ENCODE assay signal across 14 cellular contexts in the genomic region with DNA sequence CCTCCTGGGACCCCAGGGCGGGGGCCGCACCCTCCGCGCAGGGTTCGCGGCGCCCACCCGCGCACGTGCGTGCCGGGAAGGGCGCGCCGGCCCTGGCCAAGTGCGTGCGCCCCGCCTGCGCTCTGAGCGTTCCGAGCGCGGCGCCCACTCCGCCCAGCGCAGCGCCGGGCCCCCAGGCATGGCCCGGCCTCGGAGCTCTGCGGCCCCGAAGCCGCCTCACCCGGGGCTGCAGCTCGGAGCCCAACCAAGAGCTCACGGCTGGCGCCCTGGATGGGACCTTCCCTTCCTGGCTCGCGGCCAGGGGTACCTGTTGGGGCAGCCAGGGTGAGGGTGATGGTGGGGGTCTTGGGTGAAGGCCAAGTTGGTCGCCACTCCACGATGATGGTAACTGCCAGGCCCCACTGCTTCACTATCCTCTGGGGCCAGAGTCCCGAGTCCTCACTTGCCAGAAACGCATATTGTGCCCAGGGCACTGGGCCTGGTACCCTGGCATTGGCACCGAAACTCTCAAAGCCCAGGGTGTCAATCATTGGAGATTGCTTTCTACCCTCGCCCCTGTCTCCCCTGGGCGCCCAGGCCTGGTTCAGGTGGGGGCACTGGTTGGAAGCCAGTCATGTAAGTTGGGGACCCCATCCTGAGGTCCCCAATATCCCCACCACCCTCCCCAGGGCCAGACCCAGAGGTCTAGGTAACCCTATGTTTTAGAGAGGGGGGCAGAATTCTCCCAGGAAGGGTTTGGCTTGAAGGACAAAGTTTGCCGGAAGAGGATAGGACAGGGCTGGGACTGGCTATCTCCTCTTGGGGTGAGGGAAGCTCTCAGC. TPM values are rescaled to one million over a fixed set of nuclear protein-coding genes. Genes with fewer than 3 reads are reported as not detected.
DNase-seq lines count a peak whose midpoint lies in the region; ATAC-seq, FAIRE-seq and TF ChIP-seq lines count a peak whose summit lies in the region.
"Had no signal": no experiment of that assay in that cellular context is flagged by ENCODE, and none has a peak within 500 bp of the region (broad histone marks: within the 10 kb centered on the region; RNA-seq: fewer than 3 reads in every experiment).

No MANE protein-coding gene starts in this region.

- no peak overlapping the region for H3K9ac ChIP-seq in H1 (replicated peaks in 1 of 4; ENCODE audit: extremely low read depth in 1 of 4, low read depth in 3 of 4, low read length in 3 of 4)

- H4K91ac ChIP-seq in H1 (replicated peaks; ENCODE audit: insufficient read length, low read length) = peak overlapping the region; percentile 25

- H2BK120ac ChIP-seq in H1 (replicated peaks; ENCODE audit: low read depth, low read length) = no peak overlapping the region

- H3K4me1 ChIP-seq in H1 (replicated peaks in 1 of 4; ENCODE audit: control insufficient read depth in 3 of 4, insufficient read depth in 4 of 4, low read length in 3 of 4) = peaks cover 0 to 26% (median 9%) of the 10 kb centered on the region in 4 experiments; a peak in 6 of 7 replicates
- peaks cover 0 to 13% (median 4%) of the 10 kb centered on the region in 4 donors for H3K4me1 ChIP-seq in upper lobe of left lung
- H3K4me1 ChIP-seq: HAP-1 had no signal

- peaks cover 7% of the 10 kb centered on the region for H3K4me1 Mint-ChIP-seq in mesothelial cell of epicardium
- no peaks in the 10 kb centered on the region for H3K4me1 Mint-ChIP-seq in immature natural killer cell

- no peak overlapping the region for H3K14ac ChIP-seq in H1 (ENCODE audit: insufficient read length)

- no peak overlapping the region for H2AFZ ChIP-seq in H1 (ENCODE audit: low read length)

- peak; percentile 45 for DNase-seq in NCI-H748 (lab: John Stamatoyannopoulos, UW; ENCODE audit: unreplicated experiment)
- no peak for DNase-seq in NCI-H748 treated with DMSO at 0.1 percent for 48 hours (lab: John Stamatoyannopoulos, UW)
- peak in 1 of 2 experiments; percentile 54 for DNase-seq in H1 (ENCODE audit: low read depth in 1 of 2, low spot score in 2 of 2)
- no peak for DNase-seq in mesothelial cell of epicardium (ENCODE audit: low spot score in 2 of 2, unreplicated experiment in 2 of 2)
- no peak for DNase-seq in upper lobe of left lung
- DNase-seq in activated T-cell treated with anti-CD3 and anti-CD28 coated beads for 4 hours = no peak
- no peak for DNase-seq in immature natural killer cell
- no peak for DNase-seq in HCEC 1CT
- DNase-seq: DMS53, Karpas-422, mesenchymal stem cell had no signal

- H3K9me3 Mint-ChIP-seq in mesothelial cell of epicardium (no peaks in the 10 kb centered on the region), immature natural killer cell (no peaks in the 10 kb centered on the region)

- no peak overlapping the region for H2BK5ac ChIP-seq in H1 (ENCODE audit: low read depth, low read length)

- no peaks in the 10 kb centered on the region for H3K9me3 ChIP-seq in H1 (ENCODE audit: insufficient read depth in 2 of 2, low read depth in 1 of 2, low read length in 1 of 2)
- H3K9me3 ChIP-seq in upper lobe of left lung = no peaks in the 10 kb centered on the region
- H3K9me3 ChIP-seq: HAP-1 had no signal

- H4K8ac ChIP-seq in H1 (ENCODE audit: extremely low read depth, insufficient read depth, low read length) = peak overlapping the region; percentile 76

- H3K79me2 ChIP-seq in H1 (ENCODE audit: control insufficient read depth in 1 of 2, insufficient read depth in 2 of 2, low read length in 2 of 2) = no peaks in the 10 kb centered on the region

- H3K27ac ChIP-seq in H1 (ENCODE audit: low read depth, low read length) (no peak overlapping the region), upper lobe of left lung (peak overlapping the region in 1 of 4 donors; percentile 5)

- H4K20me1 ChIP-seq in H1 (replicated peaks in 1 of 2; ENCODE audit: control insufficient read depth in 1 of 2, insufficient read depth in 2 of 2, low read length in 2 of 2) = no peaks in the 10 kb centered on the region

- CTCF ChIA-PET in H1 (lab: Charles Lee; ENCODE audit: partially characterized antibody) = interaction anchor here (0.8 to 2.7 kb wide), 20 partner anchors 10 to 195 kb away, joined by 3 to 21 read pairs (median 4); no protein-coding TSS in a partner anchor

- no peak overlapping the region for H4K5ac ChIP-seq in H1 (ENCODE audit: insufficient read length, low read depth, low read length)

- H3K27me3 ChIP-seq in H1 (replicated peaks in 1 of 4; ENCODE audit: control insufficient read depth in 3 of 4, extremely low read depth in 1 of 4, insufficient read depth in 3 of 4, low read length in 3 of 4) (peaks cover 26 to 61% (median 53%) of the 10 kb centered on the region in 4 experiments), upper lobe of left lung (peaks cover 0 to 15% (median 5%) of the 10 kb centered on the region in 4 donors)

- H3K27me3 Mint-ChIP-seq in mesothelial cell of epicardium (ENCODE audit: low read depth) = peaks cover 74% of the 10 kb centered on the region
- peaks cover 11% of the 10 kb centered on the region in 3 donors for H3K27me3 Mint-ChIP-seq in immature natural killer cell (ENCODE audit: low read depth in 3 of 3)

- TF ChIP-seq EP300 in H1 (IDR thresholded peaks at IDR 0.05; ENCODE audit: borderline replicate concordance in 1 of 2, low read depth in 2 of 2, low read length in 2 of 2) = no peak
- TF ChIP-seq EP300 in upper lobe of left lung (IDR thresholded peaks at IDR 0.05) = no peak

- FAIRE-seq in H1 (lab: Jason Lieb, UNC) = no peak
- FAIRE-seq: GM12891, GM19239 had no signal

- H3K56ac ChIP-seq in H1 (replicated peaks; ENCODE audit: insufficient read length, low read depth, low read length) = no peak overlapping the region

- H3K4me3 Mint-ChIP-seq in mesothelial cell of epicardium = peak overlapping the region; percentile 37
- H3K4me3 Mint-ChIP-seq in immature natural killer cell = no peak overlapping the region

- no peak overlapping the region for H2BK15ac ChIP-seq in H1 (ENCODE audit: low read length)

- H3K18ac ChIP-seq in H1 (ENCODE audit: extremely low read depth, low read length) = no peak overlapping the region; the same call in 1 of the 2 replicates

- H3K27ac Mint-ChIP-seq in mesothelial cell of epicardium (no peak overlapping the region), immature natural killer cell (no peak overlapping the region)

- H3K36me3 ChIP-seq in H1 (ENCODE audit: control insufficient read depth in 2 of 4, insufficient read depth in 4 of 4, low read length in 3 of 4) (no peaks in the 10 kb centered on the region), upper lobe of left lung (no peaks in the 10 kb centered on the region)
- H3K36me3 ChIP-seq: HAP-1 had no signal

- TF ChIP-seq CTCF in H1 (IDR thresholded peaks at IDR 0.05; ENCODE audit: control extremely low read depth in 1 of 3, insufficient read depth in 1 of 3, low read depth in 1 of 3, low read length in 3 of 3) (no peak), mesothelial cell of epicardium (IDR thresholded peaks at IDR 0.05; ENCODE audit: unreplicated experiment) (no peak), upper lobe of left lung (IDR thresholded peaks at IDR 0.05) (no peak)

- no peak overlapping the region for H2BK12ac ChIP-seq in H1 (ENCODE audit: low read depth, low read length)

- H3K4me2 ChIP-seq in H1 (ENCODE audit: insufficient read depth in 1 of 2, low read depth in 2 of 2, low read length in 2 of 2) = peak overlapping the region; percentile 72 to 85

- no peak overlapping the region for H3K4ac ChIP-seq in H1 (replicated peaks; ENCODE audit: insufficient read length, low read depth, low read length)

- peaks cover 3% of the 10 kb centered on the region; the same call in 1 of the 2 replicates for H3K23me2 ChIP-seq in H1 (ENCODE audit: low read depth, low read length)

- no peak for ATAC-seq in upper lobe of left lung (ENCODE audit: low FRiP score in 2 of 2)

- no peak overlapping the region for H2BK20ac ChIP-seq in H1 (ENCODE audit: low read length)

- H3K23ac ChIP-seq in H1 (ENCODE audit: insufficient read length) = no peak overlapping the region

- WGBS in H1 (ENCODE audit: extremely low coverage in 1 of 2, insufficient coverage in 1 of 2, insufficient read length in 1 of 2, insufficient replicate concordance in 2 of 2, low coverage in 1 of 2, low lambda C conversion rate in 2 of 2, missing lambda C conversion rate in 1 of 2), 2 experiments = 58% methylated on average over 12 of the region's 47 CpGs; no CpG with 5 or more reads in 1 of the 2 experiments
- 35 to 36% methylated on average over 8 to 17 of the region's 47 CpGs for WGBS in upper lobe of left lung, 2 donors

- H3K36me3 Mint-ChIP-seq in mesothelial cell of epicardium (peaks cover 3% of the 10 kb centered on the region), immature natural killer cell (no peaks in the 10 kb centered on the region)

- no peak; a peak in 1 of 4 replicates for TF ChIP-seq RAD21 in H1 (IDR thresholded peaks at IDR 0.05 in 1 of 2, conservative IDR thresholded peaks at IDR 0.05 in 1 of 2; ENCODE audit: low read depth in 2 of 2, low read length in 2 of 2)

- POLR2A ChIA-PET in H1 (lab: Charles Lee; ENCODE audit: partially characterized antibody) = interaction anchor here (0.6 kb wide), 1 partner anchor 14 kb away, joined by 3 read pairs; no protein-coding TSS in a partner anchor

- H2AK5ac ChIP-seq in H1 (ENCODE audit: low read depth, low read length) = no peak overlapping the region; the same call in 1 of the 2 replicates

- no peak for TF ChIP-seq POLR2A in H1 (IDR thresholded peaks at IDR 0.05; ENCODE audit: control extremely low read depth in 1 of 2, low read depth in 2 of 2, low read length in 2 of 2)
- no peak for TF ChIP-seq POLR2A in upper lobe of left lung (IDR thresholded peaks at IDR 0.05)

- no peaks in the 10 kb centered on the region for H3K79me1 ChIP-seq in H1 (ENCODE audit: low read depth, low read length)

- H3K4me3 ChIP-seq in H1 (ENCODE audit: extremely low read depth in 1 of 4, insufficient read depth in 2 of 4, low read depth in 3 of 4, low read length in 4 of 4) (peak overlapping the region; percentile 1 to 49 (median 23); a peak in 5 of 8 replicates), upper lobe of left lung (peak overlapping the region in 3 of 4 donors; percentile 22 to 39 (median 38))
- H3K4me3 ChIP-seq: HAP-1 had no signal

TF ChIP-seq in H1, 55 proteins besides CTCF, POLR2A, EP300 and RAD21 (continues in another document):
- peak; percentile 60 for TF ChIP-seq SUZ12 (IDR thresholded peaks at IDR 0.05; ENCODE audit: low read length)
- TF ChIP-seq ZNF274 (IDR thresholded peaks at IDR 0.05; ENCODE audit: borderline replicate concordance, extremely low read depth, low read length) = no peak

RNA-seq across cellular contexts. Expression of a gene that starts 0.9 kb away (rescaled TPM):
- 4.3 and 5.0 TPM in 2 replicates for total RNA-seq in H1 (2021; fragmentation: NEBNext Ultra II Directional; extraction: Animal tissue kit (Norgen Biotek cat#: 25700))
- polyA plus RNA-seq in H1 (2011; rRNA removed) (3.6 and 4.7 TPM in 2 replicates), immature natural killer cell (not detected)
- polyA plus RNA-seq in H1 (2011; cell fraction: cytosol; rRNA removed) = 2.7 TPM
- 8.2 TPM for polyA plus RNA-seq in H1 (2011; cell fraction: nucleus; rRNA removed)
- polyA plus RNA-seq in H1 (2012, experiment 1 of 2) = 3.5 to 8.6 TPM (median 6.9 TPM) in 4 replicates
- polyA plus RNA-seq in H1 (2012, experiment 2 of 2) = 1.3 TPM
- 4.9 TPM for polyA plus RNA-seq in H1 (2013, experiment 1 of 2)
- 4.3 TPM for polyA plus RNA-seq in H1 (2013, experiment 2 of 2)
- 3.2 and 6.5 TPM in 2 replicates for polyA minus RNA-seq in H1 (2011; rRNA and poly(A)+ RNA removed)
- 3.9 TPM for polyA minus RNA-seq in H1 (2011; cell fraction: cytosol; rRNA and poly(A)+ RNA removed)
- polyA minus RNA-seq in H1 (2011; cell fraction: nucleus; rRNA and poly(A)+ RNA removed) = 6.7 TPM
- total RNA-seq in mesothelial cell of epicardium (35.1 to 39.6 TPM (median 37.2 TPM) in 3 replicates), upper lobe of left lung (10 to 100 TPM in 2 of 6 donors, 1 to 10 TPM in 4; 4.8 to 13.2 (median 7.2) TPM)
